Comparison of ENCODE assay signal across 1 cellular context in genomic region chr16:27470567-27471431, GRCh38.
A peak's percentile ranks its signal among the peaks of the same experiment; 100 is the strongest.
TF ChIP-seq lines count a peak whose summit lies in the region.

No MANE protein-coding gene starts in this region.

TF ChIP-seq in HepG2, 621 proteins besides CTCF, POLR2A, EP300 and RAD21 (continued from another document and continues in another):
- TF ChIP-seq ZNF710 (CRISPR knock-in tag; IDR thresholded peaks at IDR 0.05; ENCODE audit: borderline replicate concordance) (0 out of 2 replicates have a peak, but pooled peaks have one; percentile 56), ZNF691 (CRISPR knock-in tag; IDR thresholded peaks at IDR 0.05; ENCODE audit: borderline replicate concordance, low read depth) (peak; percentile 87; the same call in 1 of the 2 replicates), RFX1 (IDR thresholded peaks at IDR 0.05) (no peak), ZNF619 (CRISPR knock-in tag; IDR thresholded peaks at IDR 0.05) (0 out of 2 replicates have a peak, but pooled peaks have one; percentile 45), ZNF878 (CRISPR knock-in tag; IDR thresholded peaks at IDR 0.05) (peak; percentile 42; the same call in 1 of the 2 replicates), FLYWCH1 (CRISPR knock-in tag; IDR thresholded peaks at IDR 0.05) (no peak), ZFP91 (CRISPR knock-in tag; IDR thresholded peaks at IDR 0.05; ENCODE audit: borderline replicate concordance) (peak; percentile 47; the same call in 1 of the 2 replicates), CREB1 (IDR thresholded peaks at IDR 0.05) (peak; percentile 76), CREB1 (CRISPR knock-in tag; IDR thresholded peaks at IDR 0.05) (no peak), BORCS8-MEF2B (CRISPR knock-in tag; IDR thresholded peaks at IDR 0.05) (no peak), NR2F1 (CRISPR knock-in tag; IDR thresholded peaks at IDR 0.05) (peak; percentile 88 to 96), TSC22D2 (CRISPR knock-in tag; IDR thresholded peaks at IDR 0.05; ENCODE audit: borderline replicate concordance) (no peak), ZNF720 (CRISPR knock-in tag; IDR thresholded peaks at IDR 0.05) (no peak), ZNF792 (CRISPR knock-in tag; IDR thresholded peaks at IDR 0.05) (0 out of 2 replicates have a peak, but pooled peaks have one; percentile 12), SOX6 (IDR thresholded peaks at IDR 0.05) (no peak), SOX6 (CRISPR knock-in tag; IDR thresholded peaks at IDR 0.05) (peak; percentile 51; the same call in 1 of the 2 replicates), MEIS1 (CRISPR knock-in tag; IDR thresholded peaks at IDR 0.05; ENCODE audit: borderline replicate concordance) (peak; percentile 37; the same call in 1 of the 2 replicates), TCF7 (IDR thresholded peaks at IDR 0.05; ENCODE audit: low read depth) (peak; percentile 56; the same call in 1 of the 2 replicates), ZNF569 (CRISPR knock-in tag; IDR thresholded peaks at IDR 0.05; ENCODE audit: borderline replicate concordance) (no peak), ZBTB4 (CRISPR knock-in tag; IDR thresholded peaks at IDR 0.05; ENCODE audit: borderline replicate concordance) (peak; percentile 93; the same call in 1 of the 2 replicates), ZHX2 (IDR thresholded peaks at IDR 0.05; ENCODE audit: low read depth) (no peak), ZHX2 (CRISPR knock-in tag; IDR thresholded peaks at IDR 0.05; ENCODE audit: borderline replicate concordance) (no peak), ERF (CRISPR knock-in tag; IDR thresholded peaks at IDR 0.05) (peak; percentile 44), NKX3-1 (CRISPR knock-in tag; IDR thresholded peaks at IDR 0.05) (no peak), ARID3A (IDR thresholded peaks at IDR 0.05; ENCODE audit: low read depth, low read length) (no peak), JUN (CRISPR knock-in tag; IDR thresholded peaks at IDR 0.05) (peak; percentile 92), ZNF609 (CRISPR knock-in tag; IDR thresholded peaks at IDR 0.05; ENCODE audit: borderline replicate concordance) (0 out of 2 replicates have a peak, but pooled peaks have one; percentile 45), MAZ (IDR thresholded peaks at IDR 0.05; ENCODE audit: borderline replicate concordance, low read depth, low read length) (no peak), MAZ (CRISPR knock-in tag; IDR thresholded peaks at IDR 0.05; ENCODE audit: low read depth) (no peak), MIER2 (CRISPR knock-in tag; IDR thresholded peaks at IDR 0.05) (peak; percentile 35; the same call in 1 of the 2 replicates), HDAC2 (CRISPR knock-in tag; IDR thresholded peaks at IDR 0.05) (peak; percentile 75), HDAC1 (CRISPR knock-in tag; IDR thresholded peaks at IDR 0.05) (peak; percentile 57; the same call in 1 of the 2 replicates), NFYB (CRISPR knock-in tag; IDR thresholded peaks at IDR 0.05) (peak; percentile 49), ARHGAP35 (CRISPR knock-in tag; IDR thresholded peaks at IDR 0.05; ENCODE audit: borderline replicate concordance) (no peak), ZMYM3 (CRISPR knock-in tag; IDR thresholded peaks at IDR 0.05) (peak; percentile 25; the same call in 1 of the 2 replicates), ZMAT5 (CRISPR knock-in tag; IDR thresholded peaks at IDR 0.05; ENCODE audit: borderline replicate concordance, low read depth) (no peak), XRCC5 (optimal IDR thresholded peaks at IDR 0.05; ENCODE audit: low read length) (peak; percentile 55), ZNF232 (CRISPR knock-in tag; IDR thresholded peaks at IDR 0.05; ENCODE audit: borderline replicate concordance) (no peak), POLR2AphosphoS5 (IDR thresholded peaks at IDR 0.05; ENCODE audit: low read depth, low read length) (0 out of 2 replicates have a peak, but pooled peaks have one; percentile 13)
